8 cellular contexts compared by ENCODE assay signal in genomic region chr19:47229674-47230121, GRCh38. TPM values are rescaled to one million over a fixed set of nuclear protein-coding genes. Genes with fewer than 3 reads are reported as not detected.
DNase-seq lines count a peak whose midpoint lies in the region; FAIRE-seq and TF ChIP-seq lines count a peak whose summit lies in the region.

No MANE protein-coding gene starts in this region.

- H3K27me3 ChIP-seq in spleen (replicated peaks in 1 of 7): peaks cover 0 to 14% (median 0%) of the 10 kb centered on the region in 7 donors

- TF ChIP-seq CTCF in fibroblast of the aortic adventitia (IDR thresholded peaks at IDR 0.05; ENCODE audit: insufficient read depth, low read length) (no peak), spleen (IDR thresholded peaks at IDR 0.05 in 8 of 11, conservative IDR thresholded peaks at IDR 0.05 in 3 of 11) (no peak)

- H3K4me3 ChIP-seq in fibroblast of the aortic adventitia (ENCODE audit: low read depth, low read length) (peak overlapping the region; percentile 100), spleen (peak overlapping the region; percentile 65 to 99 (median 97))

- peaks cover 0 to 5% (median 0%) of the 10 kb centered on the region in 6 donors for H3K36me3 ChIP-seq in spleen

- 5 to 9% (median 6%) methylated on average over 11 of the region's 11 CpGs for WGBS in spleen, 5 donors

- no peaks in the 10 kb centered on the region for H3K9me3 ChIP-seq in spleen

- H3K27ac ChIP-seq in spleen: peak overlapping the region in 7 of 8 donors; percentile 96 to 99 (median 98)

- DNase-seq in NCI-H526 (lab: John Stamatoyannopoulos, UW): peak; percentile 19 to 51
- no peak for DNase-seq in NCI-H526 treated with DMSO at 0.1 percent for 48 hours (lab: John Stamatoyannopoulos, UW)
- peak; percentile 50 for DNase-seq in RKO (ENCODE audit: low spot score)
- peak; percentile 35 for DNase-seq in fibroblast of the aortic adventitia (ENCODE audit: low read depth)
- no peak for DNase-seq in spleen
- no peak for DNase-seq in NCI-H2196 (lab: John Stamatoyannopoulos, UW; ENCODE audit: unreplicated experiment)
- DNase-seq in HTR-8/SVneo (ENCODE audit: insufficient read length, low spot score): no peak
- DNase-seq in NCI-H1092 treated with DMSO at 0.1 percent for 48 hours (lab: John Stamatoyannopoulos, UW): no peak

- TF ChIP-seq POLR2A in spleen (IDR thresholded peaks at IDR 0.05): no peak

- intact Hi-C loops in spleen (cut with DNase I; ENCODE audit: low total_unique reads): no loop called here

- FAIRE-seq in HTR-8/SVneo (lab: Jason Lieb, UNC): no peak

- H3K4me1 ChIP-seq in spleen: peaks cover 28 to 77% (median 67%) of the 10 kb centered on the region in 6 donors

RNA-seq across cellular contexts. Expression of gene BBC3, which starts 1.3 kb away (rescaled TPM):
- total RNA-seq in fibroblast of the aortic adventitia (ENCODE audit: low replicate concordance): 9.2 and 12.9 TPM in 2 replicates
- total RNA-seq in spleen: 10 to 100 TPM in 6 of 7 donors, 1 to 10 TPM in 1; 6.3 to 17.0 (median 11.3) TPM
- polyA plus RNA-seq in spleen: 10 to 100 TPM in 1 of 3 donors, 1 to 10 TPM in 2; 7.1 to 12.6 (median 9.5) TPM

RNA-seq across cellular contexts. Expression of gene CCDC9, which starts 26.6 kb away (rescaled TPM):
- total RNA-seq in fibroblast of the aortic adventitia (ENCODE audit: low replicate concordance): 6.5 and 16.3 TPM in 2 replicates
- total RNA-seq in spleen: 10 to 100 TPM; 13.0 to 43.0 (median 32.6) TPM
- 10 to 100 TPM; 11.0 to 38.7 (median 15.9) TPM for polyA plus RNA-seq in spleen

RNA-seq across cellular contexts. Expression of gene INAFM1, which starts 45.0 kb away (rescaled TPM):
- total RNA-seq in fibroblast of the aortic adventitia (ENCODE audit: low replicate concordance) (1.6 and 2.3 TPM in 2 replicates), spleen (10 to 100 TPM in 4 of 7 donors, 1 to 10 TPM in 3; 3.9 to 19.8 (median 13.8) TPM)
- polyA plus RNA-seq in spleen: 10 to 100 TPM in 2 of 3 donors, 1 to 10 TPM in 1; 8.1 to 12.9 (median 11.3) TPM

Comparison
In these comparisons a context has a peak if more than half of its experiments do, and no peak if none do; other contexts are left out.
1. DNase-seq: peak in NCI-H526 (2 of 2), RKO (single experiment) and fibroblast of the aortic adventitia (single experiment); none in NCI-H526 treated with DMSO at 0.1 percent for 48 hours (single experiment), spleen (single experiment), NCI-H2196 (single experiment), HTR-8/SVneo (single experiment) and NCI-H1092 treated with DMSO at 0.1 percent for 48 hours (single experiment).